Comparison of ENCODE assay signal across 25 cellular contexts in genomic region chr17:53649201-53649600, GRCh38.
"Had no signal": no experiment of that assay in that cellular context is flagged by ENCODE, and none has a peak within 500 bp of the region (broad histone marks: within the 10 kb centered on the region; RNA-seq: fewer than 3 reads in every experiment).

No MANE protein-coding gene starts in this region.

- H3K4me1 ChIP-seq: stomach, testis, thyroid gland, tibial artery, tibial nerve, transverse colon, upper lobe of left lung, upper lobe of right lung, uterus, vagina had no signal

- H3K27ac ChIP-seq: stomach, testis, thoracic aorta, thyroid gland, tibial artery, tibial nerve, transverse colon, upper lobe of left lung, upper lobe of right lung, uterus, vagina had no signal

- H3K27me3 ChIP-seq: stomach, testis, thyroid gland, tibial artery, tibial nerve, transverse colon, upper lobe of left lung, upper lobe of right lung, uterus, vagina had no signal

- H3K9me3 ChIP-seq: stomach, testis, thoracic aorta, thyroid gland, tibial artery, tibial nerve, upper lobe of left lung, upper lobe of right lung, uterus, vagina had no signal

- ATAC-seq: stimulated activated effector memory CD8-positive, alpha-beta T cell treated with anti-CD3 and anti-CD28 coated beads, Interleukin-12 subunit alpha, Interleukin-12 subunit beta, amount 100 ng/mL, for 72 hours; stimulated activated memory B cell treated with anti-CD40 and anti-IgM and Interleukin-4, amounts not matched to agents 10 μg/mL and 1 μg/mL and 100 μg/mL, for 72 hours; stimulated activated naive B cell treated with anti-CD40 and anti-IgM and Interleukin-4, amounts not matched to agents 10 μg/mL and 1 μg/mL and 100 μg/mL, for 72 hours; stimulated activated naive CD8-positive, alpha-beta T cell treated with anti-CD3 and anti-CD28 coated beads, Interleukin-15, amount 100 ng/mL, for 72 hours; stimulated activated naive CD8-positive, alpha-beta T cell treated with anti-CD3 and anti-CD28 coated beads, Interleukin-15, Interleukin-2, amounts not matched to agents 100 U/mL and 50 U/mL, for 24 hours; upper lobe of right lung had no signal

- H3K36me3 ChIP-seq: stomach, thoracic aorta, thyroid gland, tibial artery, tibial nerve, transverse colon, upper lobe of left lung, upper lobe of right lung, uterus, vagina had no signal

- H3K4me3 ChIP-seq: stomach, testis, thoracic aorta, thyroid gland, tibial artery, tibial nerve, transverse colon, upper lobe of left lung, upper lobe of right lung, uterus, vagina had no signal

- DNase-seq: stimulated activated CD4-positive, alpha-beta T cell treated with anti-CD3 and anti-CD28 coated beads, Interleukin-2, amount 100 ng/mL, for 48 hours; stimulated activated CD4-positive, alpha-beta T cell treated with anti-CD3 and anti-CD28 coated beads, Interleukin-4, amount 100 ng/mL, for 1 hour; stimulated activated CD4-positive, alpha-beta T cell treated with anti-CD3 and anti-CD28 coated beads, Interleukin-4, amount 100 ng/mL, for 24 hours; stimulated activated CD4-positive, alpha-beta T cell treated with anti-CD3 and anti-CD28 coated beads, Interleukin-4, amount 100 ng/mL, for 4 hours; stimulated activated CD8-positive, alpha-beta memory T cell treated with anti-CD3 and anti-CD28 coated beads, Interleukin-4, amount 100 ng/mL, for 48 hours; stimulated activated naive B cell treated with anti-CD40 and anti-IgM and Interleukin-4, amounts not matched to agents 10 μg/mL and 1 μg/mL and 100 μg/mL, for 72 hours; stimulated activated naive CD4-positive, alpha-beta T cell; stimulated activated naive CD4-positive, alpha-beta T cell treated with Interleukin-2 at 50 U/mL for 16 hours; stimulated activated naive CD8-positive, alpha-beta T cell treated with anti-CD3 and anti-CD28 coated beads, Interleukin-15, amount 100 ng/mL, for 72 hours; stimulated activated naive CD8-positive, alpha-beta T cell treated with anti-CD3 and anti-CD28 coated beads, Interleukin-15, Interleukin-2, amounts not matched to agents 100 U/mL and 50 U/mL, for 24 hours; stomach; substantia nigra; testis; thyroid gland; tibial artery; transverse colon; trophoblast cell; upper lobe of left lung; upper lobe of right lung; uterus had no signal
